Comparison of ENCODE assay signal across 17 cellular contexts in genomic region chr2:69843993-69844392, GRCh38. TPM values are rescaled to one million over a fixed set of nuclear protein-coding genes. Genes with fewer than 3 reads are reported as not detected.
A peak's percentile ranks its signal among the peaks of the same experiment; 100 is the strongest.
DNase-seq lines count a peak whose midpoint lies in the region; ATAC-seq, FAIRE-seq and TF ChIP-seq lines count a peak whose summit lies in the region.
"Had no signal": no experiment of that assay in that cellular context is flagged by ENCODE, and none has a peak within 500 bp of the region (broad histone marks: within the 10 kb centered on the region; RNA-seq: fewer than 3 reads in every experiment).

No MANE protein-coding gene starts in this region.

- TF ChIP-seq POLR2A in A549 (IDR thresholded peaks at IDR 0.05; ENCODE audit: low read length), result no peak

- no peaks in the 10 kb centered on the region for H3K27me3 Mint-ChIP-seq in activated CD8-positive, alpha-beta T cell treated with anti-CD3 and anti-CD28 coated beads, Interleukin-2, amount 10 ng/mL, durations not matched to agents 7 days and 5 days (ENCODE audit: low read depth)
- H3K27me3 Mint-ChIP-seq: CD4-positive, alpha-beta T cell had no signal

- no peaks in the 10 kb centered on the region for H3K9me3 ChIP-seq in A549
- no peaks in the 10 kb centered on the region for H3K9me3 ChIP-seq in pancreas
- H3K9me3 ChIP-seq: Caco-2 had no signal

- H3K4me3 ChIP-seq in A549 (no peak overlapping the region), pancreas (no peak overlapping the region)

- H3K4me1 ChIP-seq in A549 (peaks cover 7% of the 10 kb centered on the region; the same call in 2 of the 3 replicates), pancreas (no peaks in the 10 kb centered on the region)
- H3K4me1 ChIP-seq: Caco-2 had no signal

- no peak overlapping the region for H3K4me3 Mint-ChIP-seq in activated CD8-positive, alpha-beta T cell treated with anti-CD3 and anti-CD28 coated beads, Interleukin-2, amount 10 ng/mL, durations not matched to agents 7 days and 5 days
- H3K4me3 Mint-ChIP-seq: CD4-positive, alpha-beta T cell; H9 had no signal

- no peak overlapping the region for H3K4me2 ChIP-seq in A549

- FAIRE-seq in A549 (lab: Jason Lieb, UNC) (no peak), RCC 7860 (lab: Jason Lieb, UNC) (peak; percentile 58), colon (lab: Jason Lieb, UNC) (peak; percentile 61), pancreas (lab: Jason Lieb, UNC) (peak; percentile 71)
- FAIRE-seq: D721Med, GM12891, GM19239, H1 had no signal

- H3K27me3 ChIP-seq in pancreas, result no peaks in the 10 kb centered on the region

- no peak for TF ChIP-seq EP300 in A549 (IDR thresholded peaks at IDR 0.05)

- H3K27ac ChIP-seq in A549 (no peak overlapping the region), pancreas (no peak overlapping the region)
- H3K27ac ChIP-seq: C4-2B had no signal

- peaks cover 0 to 31% (median 7%) of the 10 kb centered on the region in 3 donors for H3K36me3 ChIP-seq in pancreas

- no peak for DNase-seq in A549 (ENCODE audit: low read depth in 1 of 2, low spot score in 1 of 2)
- DNase-seq in RCC 7860 (ENCODE audit: low spot score), result no peak
- DNase-seq in pancreas, result no peak
- no peak for DNase-seq in SHP77 treated with DMSO at 0.1 percent for 48 hours (lab: John Stamatoyannopoulos, UW)
- DNase-seq in stimulated activated naive CD4-positive, alpha-beta T cell treated with Interleukin-2 at 50 U/mL for 16 hours (lab: John Stamatoyannopoulos, UW), result no peak
- DNase-seq in activated CD8-positive, alpha-beta T cell treated with anti-CD3 and anti-CD28 coated beads, Interleukin-2, amount 10 ng/mL, durations not matched to agents 7 days and 5 days, result no peak
- DNase-seq: AML-193; Caco-2; CD4-positive, alpha-beta T cell; H9; IMR-90 had no signal

- intact Hi-C loops in pancreas (cut with DNase I), result no loop called here

- ATAC-seq in A549 (no peak), pancreas (no peak)
- no peak for ATAC-seq in activated CD8-positive, alpha-beta T cell treated with anti-CD3 and anti-CD28 coated beads, Interleukin-2, amount 10 ng/mL, durations not matched to agents 7 days and 5 days

- no peaks in the 10 kb centered on the region for H3K9me3 Mint-ChIP-seq in activated CD8-positive, alpha-beta T cell treated with anti-CD3 and anti-CD28 coated beads, Interleukin-2, amount 10 ng/mL, durations not matched to agents 7 days and 5 days (ENCODE audit: insufficient read depth)
- H3K9me3 Mint-ChIP-seq: CD4-positive, alpha-beta T cell; H9 had no signal

- TF ChIP-seq CTCF in A549 (IDR thresholded peaks at IDR 0.05) (no peak), pancreas (IDR thresholded peaks at IDR 0.05) (no peak)

- POLR2A ChIA-PET in A549 (lab: Yijun Ruan, JAX), result no interaction called here
- POLR2A ChIA-PET in activated CD8-positive, alpha-beta T cell treated with anti-CD3 and anti-CD28 coated beads, Interleukin-2, amount 10 ng/mL, durations not matched to agents 7 days and 5 days (lab: Charles Lee), result no interaction called here

- H3K4me1 Mint-ChIP-seq in activated CD8-positive, alpha-beta T cell treated with anti-CD3 and anti-CD28 coated beads, Interleukin-2, amount 10 ng/mL, durations not matched to agents 7 days and 5 days (ENCODE audit: low read depth), result no peaks in the 10 kb centered on the region
- H3K4me1 Mint-ChIP-seq: H9 had no signal

- CTCF ChIA-PET in A549 (lab: Yijun Ruan, JAX), result interaction anchor here (0.6 to 1.8 kb wide), 2 partner anchors 18 to 119 kb away, joined by 3 to 7 read pairs; no protein-coding TSS in a partner anchor
- CTCF ChIA-PET in activated CD8-positive, alpha-beta T cell treated with anti-CD3 and anti-CD28 coated beads, Interleukin-2, amount 10 ng/mL, durations not matched to agents 7 days and 5 days (lab: Charles Lee), result interaction anchor here (1.6 kb wide), 1 partner anchor 119 kb away, joined by 4 read pairs; no protein-coding TSS in a partner anchor

- no peak overlapping the region for H3K27ac Mint-ChIP-seq in activated CD8-positive, alpha-beta T cell treated with anti-CD3 and anti-CD28 coated beads, Interleukin-2, amount 10 ng/mL, durations not matched to agents 7 days and 5 days
- H3K27ac Mint-ChIP-seq: CD4-positive, alpha-beta T cell; H9 had no signal

- H3K36me3 Mint-ChIP-seq in activated CD8-positive, alpha-beta T cell treated with anti-CD3 and anti-CD28 coated beads, Interleukin-2, amount 10 ng/mL, durations not matched to agents 7 days and 5 days (ENCODE audit: low read depth), result peaks cover 45% of the 10 kb centered on the region

- TF ChIP-seq RAD21 in A549 (conservative IDR thresholded peaks at IDR 0.05 in 1 of 2, IDR thresholded peaks at IDR 0.05 in 1 of 2), result no peak

TF ChIP-seq in A549, 52 proteins besides CTCF, POLR2A, EP300 and RAD21:
- TF ChIP-seq FOSL2 (IDR thresholded peaks at IDR 0.05) (no peak), FOSL2 (CRISPR knock-in tag; IDR thresholded peaks at IDR 0.05) (peak; percentile 75), MAFK (IDR thresholded peaks at IDR 0.05; ENCODE audit: partially characterized antibody) (peak; percentile 55), KDM5A (IDR thresholded peaks at IDR 0.05) (no peak), HOXA7 (CRISPR knock-in tag; IDR thresholded peaks at IDR 0.05) (no peak), NFE2L2 (conservative IDR thresholded peaks at IDR 0.05; ENCODE audit: low read length) (no peak), GATA3 (IDR thresholded peaks at IDR 0.05; ENCODE audit: borderline replicate concordance) (no peak)

RNA-seq across cellular contexts. Expression of gene GMCL1, which starts 14.5 kb away (rescaled TPM):
- polyA plus RNA-seq in A549 (2011; rRNA removed) (16.3 and 21.1 TPM in 2 replicates), A549 (2017; fragmentation: RNase III; extraction: RNeasy Plus Mini Kit Qiagen cat#74134 plus additional on column Dnase treatment) (13.7 to 16.6 TPM (median 15.3 TPM) in 3 replicates), pancreas (10 to 100 TPM in 1 of 2 donors, 1 to 10 TPM in 1; 7.6 to 12.9 TPM)
- polyA plus RNA-seq in A549 (2012; cell fraction: cytosol; rRNA removed), result 5.8 and 7.9 TPM in 2 replicates
- polyA plus RNA-seq in A549 (2012; cell fraction: nucleus; rRNA removed), result 4.7 and 5.6 TPM in 2 replicates
- polyA minus RNA-seq in A549 (2011; rRNA and poly(A)+ RNA removed), result 3.9 and 4.7 TPM in 2 replicates
- total RNA-seq in pancreas, result 10 to 100 TPM in 2 of 6 donors, 1 to 10 TPM in 4; 9.2 to 15.4 (median 9.4) TPM
- total RNA-seq in activated CD8-positive, alpha-beta T cell treated with anti-CD3 and anti-CD28 coated beads, Interleukin-2, amount 10 ng/mL, durations not matched to agents 7 days and 5 days, result 10 to 100 TPM; 25.4 to 31.6 TPM

RNA-seq across cellular contexts. Expression of gene SNRNP27, which starts 49.8 kb away (rescaled TPM):
- 53.0 and 115 TPM in 2 replicates for polyA plus RNA-seq in A549 (2011; rRNA removed)
- 26.5 and 43.2 TPM in 2 replicates for polyA plus RNA-seq in A549 (2012; cell fraction: cytosol; rRNA removed)
- 10.7 and 11.1 TPM in 2 replicates for polyA plus RNA-seq in A549 (2012; cell fraction: nucleus; rRNA removed)
- 90.8 to 97.5 TPM (median 92.1 TPM) in 3 replicates for polyA plus RNA-seq in A549 (2017; fragmentation: RNase III; extraction: RNeasy Plus Mini Kit Qiagen cat#74134 plus additional on column Dnase treatment)
- polyA minus RNA-seq in A549 (2011; rRNA and poly(A)+ RNA removed), result 9.0 and 10.0 TPM in 2 replicates
- total RNA-seq in pancreas, result 10 to 100 TPM in 3 of 6 donors, 1 to 10 TPM in 3; 8.3 to 18.5 (median 12.1) TPM
- polyA plus RNA-seq in pancreas, result 10 to 100 TPM; 11.2 to 27.9 TPM
- total RNA-seq in activated CD8-positive, alpha-beta T cell treated with anti-CD3 and anti-CD28 coated beads, Interleukin-2, amount 10 ng/mL, durations not matched to agents 7 days and 5 days, result 10 to 100 TPM; 53.0 to 56.0 TPM
